ENCODE assay signal across 9 cellular contexts in the genomic region with DNA sequence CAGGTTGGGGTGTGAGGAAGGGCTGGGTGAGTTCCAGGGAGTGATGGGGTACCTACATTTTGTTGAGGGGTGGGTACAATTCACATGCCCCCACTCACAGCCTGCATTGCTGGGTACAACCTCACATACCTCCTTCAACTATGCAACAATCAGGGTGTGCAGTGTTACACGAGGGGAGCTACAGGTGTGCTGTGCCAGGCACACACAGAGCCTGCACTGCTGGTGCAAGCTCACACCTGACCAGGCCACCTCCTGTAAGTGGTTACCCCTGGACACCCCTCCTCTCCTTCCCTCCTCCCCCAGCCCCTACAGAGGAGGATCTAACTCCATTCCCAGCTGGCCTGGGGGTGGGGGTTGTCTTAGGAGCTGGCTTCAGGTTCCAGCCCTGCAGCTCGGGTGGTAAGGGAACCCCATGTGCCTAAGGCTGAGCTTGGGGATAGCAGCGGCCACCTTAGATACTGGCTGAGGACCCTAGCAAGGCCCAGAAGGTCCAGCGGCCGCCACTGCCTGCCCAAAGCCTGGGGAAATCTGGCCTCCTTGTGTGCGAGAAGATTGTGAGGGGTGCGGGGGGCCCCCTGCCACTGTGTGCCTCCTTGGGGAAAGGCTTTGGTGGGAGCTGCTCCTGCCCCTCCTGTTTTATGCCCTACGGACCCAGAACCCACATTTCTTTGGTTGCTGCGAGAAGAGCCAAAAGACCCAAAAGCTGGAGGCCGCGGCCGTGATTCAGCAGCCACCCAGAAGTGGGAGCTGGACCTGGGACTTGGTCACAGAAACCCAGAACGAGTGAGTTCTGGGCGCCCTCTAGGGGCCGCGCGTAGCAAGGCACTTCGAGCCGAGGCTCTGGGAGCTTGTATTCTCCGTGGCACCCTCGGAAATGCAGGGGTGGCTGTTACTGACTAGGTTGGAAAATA. TPM values are rescaled to one million over a fixed set of nuclear protein-coding genes. Genes with fewer than 3 reads are reported as not detected.
A peak's percentile ranks its signal among the peaks of the same experiment; 100 is the strongest.
DNase-seq lines count a peak whose midpoint lies in the region; ATAC-seq and TF ChIP-seq lines count a peak whose summit lies in the region.
"Had no signal": no experiment of that assay in that cellular context is flagged by ENCODE, and none has a peak within 500 bp of the region (broad histone marks: within the 10 kb centered on the region; RNA-seq: fewer than 3 reads in every experiment).

No MANE protein-coding gene starts in this region.

- H3K18ac ChIP-seq in IMR-90 (ENCODE audit: low read depth, low read length): no peak overlapping the region

- peaks cover 12% of the 10 kb centered on the region; the same call in 1 of the 2 replicates for H4K20me1 ChIP-seq in IMR-90 (ENCODE audit: insufficient read depth, low read length)
- H4K20me1 ChIP-seq in PC-9 (ENCODE audit: insufficient read depth): no peaks in the 10 kb centered on the region

- ATAC-seq in IMR-90 (ENCODE audit: low read depth): peak; percentile 95
- ATAC-seq in natural killer cell treated with Interleukin-12 subunit alpha and Interleukin-12 subunit beta and Interleukin-15 and Interleukin-18, amount 100 ng/mL, for 72 hours: peak; percentile 77 to 81
- peak; percentile 79 for ATAC-seq in stimulated activated memory B cell treated with anti-CD40 and anti-IgM and Interleukin-4, amounts not matched to agents 10 μg/mL and 1 μg/mL and 100 μg/mL, for 72 hours

- no peaks in the 10 kb centered on the region for H3K79me1 ChIP-seq in IMR-90 (ENCODE audit: low read depth in 1 of 2, low read length in 2 of 2)

- H3K9me3 ChIP-seq in IMR-90 (ENCODE audit: control insufficient read depth, insufficient read depth, low read length): no peaks in the 10 kb centered on the region
- H3K9me3 ChIP-seq in PC-9 (ENCODE audit: insufficient read depth, low read depth): no peaks in the 10 kb centered on the region
- no peaks in the 10 kb centered on the region for H3K9me3 ChIP-seq in esophagus muscularis mucosa

- H2AK5ac ChIP-seq in IMR-90 (ENCODE audit: low read depth, low read length): no peak overlapping the region

- no peaks in the 10 kb centered on the region for H3K36me3 ChIP-seq in IMR-90 (ENCODE audit: control insufficient read depth, insufficient read depth, low read length)
- H3K36me3 ChIP-seq in PC-9 (ENCODE audit: low read depth): no peaks in the 10 kb centered on the region
- H3K36me3 ChIP-seq in esophagus muscularis mucosa: no peaks in the 10 kb centered on the region
- H3K36me3 ChIP-seq: BLaER1 treated with 17β-estradiol and CSF1 and Interleukin-3, amounts not matched to agents 10 nM and 100 nM had no signal

- peak overlapping the region; percentile 57 for H2AK9ac ChIP-seq in IMR-90 (replicated peaks; ENCODE audit: low read depth, low read length, poor library complexity)

- DNase-seq in NCI-H2029 treated with DMSO at 0.1 percent for 48 hours (lab: John Stamatoyannopoulos, UW): peak; percentile 8
- DNase-seq in NCI-H2029 (lab: John Stamatoyannopoulos, UW): no peak
- DNase-seq in IMR-90: peak; percentile 72
- DNase-seq in PC-9: peak; percentile 36 to 70
- DNase-seq in activated T-cell treated with anti-CD3 and anti-CD28 coated beads for 48 hours (ENCODE audit: low read depth): peak; percentile 80
- DNase-seq in esophagus muscularis mucosa (ENCODE audit: extremely low spot score): peak; percentile 95
- no peak for DNase-seq in natural killer cell treated with Interleukin-12 subunit alpha and Interleukin-12 subunit beta and Interleukin-15 and Interleukin-18, amount 100 ng/mL, for 72 hours (ENCODE audit: low spot score)

- peaks cover 7 to 9% of the 10 kb centered on the region in 2 donors for H3K4me1 Mint-ChIP-seq in natural killer cell treated with Interleukin-12 subunit alpha and Interleukin-12 subunit beta and Interleukin-15 and Interleukin-18, amount 100 ng/mL, for 72 hours (ENCODE audit: low read depth in 2 of 2)
- peaks cover 24% of the 10 kb centered on the region for H3K4me1 Mint-ChIP-seq in stimulated activated memory B cell treated with anti-CD40 and anti-IgM and Interleukin-4, amounts not matched to agents 10 μg/mL and 1 μg/mL and 100 μg/mL, for 72 hours

- WGBS in IMR-90 (ENCODE audit: extremely low coverage in 2 of 2, insufficient read length in 1 of 2), 2 experiments: 5% methylated on average over 13 of the region's 21 CpGs; no CpG with 5 or more reads in 1 of the 2 experiments
- 3% methylated on average over 16 of the region's 21 CpGs for WGBS in esophagus muscularis mucosa

- dilution Hi-C loops in IMR-90 (cut with HindIII; ENCODE audit: low sequenced_read_pairs, unreplicated experiment): no loop called here

- peaks cover 92% of the 10 kb centered on the region for H3K27me3 ChIP-seq in IMR-90 (ENCODE audit: control insufficient read depth, insufficient read depth, low read length)
- peaks cover 15% of the 10 kb centered on the region; the same call in 1 of the 2 replicates for H3K27me3 ChIP-seq in PC-9 (ENCODE audit: insufficient read depth, low read depth)
- peaks cover 7 to 100% (median 78%) of the 10 kb centered on the region in 4 donors for H3K27me3 ChIP-seq in esophagus muscularis mucosa

- H3K27ac ChIP-seq in IMR-90 (ENCODE audit: insufficient read depth, low read length): no peak overlapping the region
- no peak overlapping the region for H3K27ac ChIP-seq in PC-9
- no peak overlapping the region for H3K27ac ChIP-seq in esophagus muscularis mucosa (replicated peaks in 1 of 4)
- H3K27ac ChIP-seq: BLaER1 treated with 17β-estradiol and CSF1 and Interleukin-3, amounts not matched to agents 10 nM and 100 nM had no signal

- TF ChIP-seq RAD21 in IMR-90 (IDR thresholded peaks at IDR 0.05; ENCODE audit: low read length): peak; percentile 87

- no peaks in the 10 kb centered on the region for H3K9me3 Mint-ChIP-seq in natural killer cell treated with Interleukin-12 subunit alpha and Interleukin-12 subunit beta and Interleukin-15 and Interleukin-18, amount 100 ng/mL, for 72 hours
- no peaks in the 10 kb centered on the region for H3K9me3 Mint-ChIP-seq in stimulated activated memory B cell treated with anti-CD40 and anti-IgM and Interleukin-4, amounts not matched to agents 10 μg/mL and 1 μg/mL and 100 μg/mL, for 72 hours

- H3K9me2 ChIP-seq in PC-9 (ENCODE audit: insufficient read depth): no peaks in the 10 kb centered on the region

- no peak overlapping the region for H2BK120ac ChIP-seq in IMR-90 (ENCODE audit: low read depth, low read length)

- H3K4me3 Mint-ChIP-seq in natural killer cell treated with Interleukin-12 subunit alpha and Interleukin-12 subunit beta and Interleukin-15 and Interleukin-18, amount 100 ng/mL, for 72 hours: no peak overlapping the region
- no peak overlapping the region for H3K4me3 Mint-ChIP-seq in stimulated activated memory B cell treated with anti-CD40 and anti-IgM and Interleukin-4, amounts not matched to agents 10 μg/mL and 1 μg/mL and 100 μg/mL, for 72 hours

- peak; percentile 96 for TF ChIP-seq CTCF in IMR-90 (conservative IDR thresholded peaks at IDR 0.05; ENCODE audit: low read depth, low read length)
- TF ChIP-seq CTCF in PC-9 (conservative IDR thresholded peaks at IDR 0.05): peak; percentile 90
- TF ChIP-seq CTCF in esophagus muscularis mucosa (IDR thresholded peaks at IDR 0.05): peak; percentile 88 to 100 (median 92)

- TF ChIP-seq EP300 in esophagus muscularis mucosa (IDR thresholded peaks at IDR 0.05): no peak

- no peak overlapping the region for H3K56ac ChIP-seq in IMR-90 (ENCODE audit: extremely low read depth, insufficient read depth, low read length)

- no peak overlapping the region for H4K8ac ChIP-seq in IMR-90 (ENCODE audit: low read depth in 2 of 2, low read length in 2 of 2)

- H2BK5ac ChIP-seq in IMR-90 (ENCODE audit: low read depth, low read length, poor library complexity, severe bottlenecking): no peak overlapping the region

- H3K27ac Mint-ChIP-seq in natural killer cell treated with Interleukin-12 subunit alpha and Interleukin-12 subunit beta and Interleukin-15 and Interleukin-18, amount 100 ng/mL, for 72 hours: no peak overlapping the region
- H3K27ac Mint-ChIP-seq in stimulated activated memory B cell treated with anti-CD40 and anti-IgM and Interleukin-4, amounts not matched to agents 10 μg/mL and 1 μg/mL and 100 μg/mL, for 72 hours: no peak overlapping the region

- H4K5ac ChIP-seq in IMR-90 (ENCODE audit: low read depth, low read length): no peak overlapping the region

- CTCF ChIA-PET in IMR-90 (lab: Yijun Ruan, JAX) (interaction anchor here (0.5 to 1.9 kb wide), 29 partner anchors 9 to 1501 kb away, joined by 3 to 15 read pairs (median 5); partner anchors contain the start of gene KAZALD1), PC-9 (lab: Charles Lee) (interaction anchor here (0.5 to 1.7 kb wide), 14 partner anchors 46 to 785 kb away, joined by 3 to 20 read pairs (median 6); partner anchors contain the start of genes HIF1AN, PDZD7 and SFXN3)

- no peak overlapping the region for H3K9ac ChIP-seq in IMR-90 (ENCODE audit: low read depth, low read length)
- H3K9ac ChIP-seq: BLaER1 treated with 17β-estradiol and CSF1 and Interleukin-3, amounts not matched to agents 10 nM and 100 nM had no signal

- H3K4me3 ChIP-seq in IMR-90 (ENCODE audit: insufficient read depth, low read depth, low read length) (no peak overlapping the region), PC-9 (no peak overlapping the region), esophagus muscularis mucosa (no peak overlapping the region)
- H3K4me3 ChIP-seq: BLaER1 treated with 17β-estradiol and CSF1 and Interleukin-3, amounts not matched to agents 10 nM and 100 nM had no signal

- TF ChIP-seq POLR2A in IMR-90 (IDR thresholded peaks at IDR 0.05; ENCODE audit: low read depth, low read length): no peak
- no peak for TF ChIP-seq POLR2A in esophagus muscularis mucosa (IDR thresholded peaks at IDR 0.05; ENCODE audit: low read depth)

- no peaks in the 10 kb centered on the region for H3F3A ChIP-seq in PC-9 (ENCODE audit: insufficient read depth, low read depth)

- H3K4me1 ChIP-seq in IMR-90 (ENCODE audit: control insufficient read depth, insufficient read depth, low read length): no peaks in the 10 kb centered on the region
- H3K4me1 ChIP-seq in PC-9 (replicated peaks; ENCODE audit: insufficient read depth): no peaks in the 10 kb centered on the region
- H3K4me1 ChIP-seq in esophagus muscularis mucosa: peaks cover 13 to 45% (median 32%) of the 10 kb centered on the region in 4 donors

- peak overlapping the region; percentile 69 for H2AFZ ChIP-seq in IMR-90 (replicated peaks; ENCODE audit: low read length, poor library complexity)
- peak overlapping the region; percentile 66; the same call in 1 of the 2 replicates for H2AFZ ChIP-seq in PC-9

- intact Hi-C loops in IMR-90 (cut with micrococcal nuclease) (loop anchor here (1.0 to 2.0 kb wide), 3 partner anchors 47 to 101 kb away; partner anchors contain the start of gene KAZALD1), PC-9 (cut with micrococcal nuclease; ENCODE audit: unreplicated experiment) (loop anchor here (1.0 kb wide), 3 partner anchors 47 to 101 kb away; no protein-coding TSS in a partner anchor), esophagus muscularis mucosa (cut with DNase I) (loop anchor here (1.0 to 2.0 kb wide), 2 partner anchors 47 to 81 kb away; partner anchors contain the start of gene KAZALD1)

- H3K4me2 ChIP-seq in IMR-90 (ENCODE audit: low read depth, low read length) (peak overlapping the region; percentile 64), PC-9 (no peak overlapping the region)

- H3K23ac ChIP-seq in IMR-90 (ENCODE audit: low read depth, low read length): no peak overlapping the region

- H3K4ac ChIP-seq in IMR-90 (ENCODE audit: low read depth, low read length): no peak overlapping the region

- H3K9me1 ChIP-seq in IMR-90 (ENCODE audit: insufficient read depth, low read length): peaks cover 2% of the 10 kb centered on the region; the same call in 1 of the 2 replicates

- H4K91ac ChIP-seq in IMR-90 (ENCODE audit: insufficient read depth, low read depth, low read length): no peak overlapping the region

- POLR2A ChIA-PET in IMR-90 (lab: Charles Lee; ENCODE audit: unreplicated experiment): interaction anchor here (1.1 kb wide), 1 partner anchor 80 kb away, joined by 3 read pairs; the partner anchor contains the start of gene KAZALD1
- POLR2A ChIA-PET in PC-9 (lab: Charles Lee; ENCODE audit: unreplicated experiment): no interaction called here

- in situ Hi-C loops in IMR-90 (cut with MboI; ENCODE audit: low sequenced_read_pairs): loop anchor here (5.0 kb wide), 1 partner anchor 45 kb away; no protein-coding TSS in a partner anchor

- no peaks in the 10 kb centered on the region for H3K36me3 Mint-ChIP-seq in natural killer cell treated with Interleukin-12 subunit alpha and Interleukin-12 subunit beta and Interleukin-15 and Interleukin-18, amount 100 ng/mL, for 72 hours
- no peaks in the 10 kb centered on the region for H3K36me3 Mint-ChIP-seq in stimulated activated memory B cell treated with anti-CD40 and anti-IgM and Interleukin-4, amounts not matched to agents 10 μg/mL and 1 μg/mL and 100 μg/mL, for 72 hours

- H2BK20ac ChIP-seq in IMR-90 (ENCODE audit: low read depth, low read length): no peak overlapping the region

- H2BK15ac ChIP-seq in IMR-90 (ENCODE audit: low read depth, low read length): no peak overlapping the region

- H3K79me2 ChIP-seq in PC-9 (ENCODE audit: low read depth): no peaks in the 10 kb centered on the region

- no TSS peak for BruUV-seq in IMR-90 (replicated peaks; lab: Mats Ljungman, UMichigan)
- no TSS peak for BruUV-seq in PC-9 (replicated peaks; lab: Mats Ljungman, UMichigan)

- H3K27me3 Mint-ChIP-seq in natural killer cell treated with Interleukin-12 subunit alpha and Interleukin-12 subunit beta and Interleukin-15 and Interleukin-18, amount 100 ng/mL, for 72 hours: peaks cover 49% of the 10 kb centered on the region in 2 donors
- H3K27me3 Mint-ChIP-seq in stimulated activated memory B cell treated with anti-CD40 and anti-IgM and Interleukin-4, amounts not matched to agents 10 μg/mL and 1 μg/mL and 100 μg/mL, for 72 hours: peaks cover 92% of the 10 kb centered on the region

- H3K14ac ChIP-seq in IMR-90 (replicated peaks; ENCODE audit: low read depth, low read length): no peak overlapping the region

RNA-seq across cellular contexts. Expression of gene TLX1, which starts 10.8 kb away (rescaled TPM):
- total RNA-seq in IMR-90 (2012; rRNA removed) (not detected in 2 replicates), PC-9 (2021) (not detected in 2 replicates), esophagus muscularis mucosa (not detected)
- not detected in 2 replicates for polyA plus RNA-seq in IMR-90 (2012; rRNA removed)
- polyA plus RNA-seq in IMR-90 (2012; cell fraction: cytosol; rRNA removed): not detected in 2 replicates
- not detected in 2 replicates for polyA plus RNA-seq in IMR-90 (2012; cell fraction: nucleus; rRNA removed; ENCODE audit: low replicate concordance)
- total RNA-seq in natural killer cell treated with Interleukin-12 subunit alpha and Interleukin-12 subunit beta and Interleukin-15 and Interleukin-18, amount 100 ng/mL, for 72 hours: not detected

Comparison
In these comparisons a context has a peak if more than half of its experiments do, and no peak if none do; other contexts are left out.
1. DNase-seq: peak in NCI-H2029 treated with DMSO at 0.1 percent for 48 hours (single experiment), IMR-90 (single experiment), PC-9 (2 of 2), activated T-cell treated with anti-CD3 and anti-CD28 coated beads for 48 hours (single experiment) and esophagus muscularis mucosa (single experiment); none in NCI-H2029 (single experiment) and natural killer cell treated with Interleukin-12 subunit alpha and Interleukin-12 subunit beta and Interleukin-15 and Interleukin-18, amount 100 ng/mL, for 72 hours (single experiment).
2. Peak in every context shown above with its lines, with median percentiles within 50 percentile points of each other: ATAC-seq and CTCF ChIP-seq.